ENCODE assay signal across 8 cellular contexts in genomic region chr9:72362680-72363139, GRCh38. TPM values are rescaled to one million over a fixed set of nuclear protein-coding genes. Genes with fewer than 3 reads are reported as not detected.
DNase-seq lines count a peak whose midpoint lies in the region; ATAC-seq, FAIRE-seq and TF ChIP-seq lines count a peak whose summit lies in the region.

No MANE protein-coding gene starts in this region.

- peak overlapping the region; percentile 98 for H3K27ac ChIP-seq in CD4-positive, CD25-positive, alpha-beta regulatory T cell (ENCODE audit: insufficient read depth, low read length, poor library complexity, severe bottlenecking)
- peak overlapping the region; percentile 99 for H3K27ac ChIP-seq in uterus

- peak; percentile 23 to 59 for TF ChIP-seq POLR2A in uterus (IDR thresholded peaks at IDR 0.05)

- H3K36me3 Mint-ChIP-seq in CD4-positive, CD25-positive, alpha-beta regulatory T cell: peaks cover 11% of the 10 kb centered on the region

- TF ChIP-seq CTCF in uterus (IDR thresholded peaks at IDR 0.05): no peak

- peaks cover 4% of the 10 kb centered on the region for H3K27me3 Mint-ChIP-seq in CD4-positive, CD25-positive, alpha-beta regulatory T cell

- intact Hi-C loops in left cardiac atrium (cut with DNase I): no loop called here
- intact Hi-C loops in posterior cingulate gyrus (cut with DNase I): loop anchor here (5.0 to 10.0 kb wide), 2 partner anchors 122 to 230 kb away; no protein-coding TSS in a partner anchor
- intact Hi-C loops in uterus (cut with DNase I; ENCODE audit: low total_unique reads): no loop called here

- peak; percentile 21 to 84 (median 30) for DNase-seq in CD4-positive, CD25-positive, alpha-beta regulatory T cell
- peak; percentile 14 for DNase-seq in GM19239 (ENCODE audit: insufficient read length, low spot score)
- DNase-seq in RPMI8226: peak; percentile 77
- peak in 54 of 56 donors; percentile 1 to 97 (median 72) for DNase-seq in amygdala (lab: John Stamatoyannopoulos, UW)
- DNase-seq in left cardiac atrium: peak; percentile 59
- DNase-seq in posterior cingulate gyrus: peak; percentile 75 to 97 (median 81)
- DNase-seq in uterus: peak; percentile 39 to 71

- H3K9me3 Mint-ChIP-seq in CD4-positive, CD25-positive, alpha-beta regulatory T cell: peaks cover 0 to 3% (median 0%) of the 10 kb centered on the region in 7 donors

- peak overlapping the region; percentile 89 to 97 (median 95) for H3K4me3 Mint-ChIP-seq in CD4-positive, CD25-positive, alpha-beta regulatory T cell

- ATAC-seq in CD4-positive, CD25-positive, alpha-beta regulatory T cell (ENCODE audit: low read depth in 2 of 2): peak; percentile 15 to 24
- ATAC-seq in HG03460 (IDR thresholded peaks at IDR 0.05; ENCODE audit: unreplicated experiment): peak; percentile 25
- ATAC-seq in left cardiac atrium: peak; percentile 7 to 18

- peak overlapping the region; percentile 60 to 88 (median 61) for H3K27ac Mint-ChIP-seq in CD4-positive, CD25-positive, alpha-beta regulatory T cell

- peak overlapping the region; percentile 93 for H3K4me3 ChIP-seq in CD4-positive, CD25-positive, alpha-beta regulatory T cell (ENCODE audit: low read depth, low read length)
- peak overlapping the region; percentile 47 to 73 for H3K4me3 ChIP-seq in uterus

- H3K9me3 ChIP-seq in CD4-positive, CD25-positive, alpha-beta regulatory T cell (ENCODE audit: control insufficient read depth in 2 of 2, low read length in 2 of 2): no peaks in the 10 kb centered on the region
- H3K9me3 ChIP-seq in uterus: no peaks in the 10 kb centered on the region

- H3K27me3 ChIP-seq in CD4-positive, CD25-positive, alpha-beta regulatory T cell (ENCODE audit: control insufficient read depth, insufficient read depth, low read length): no peaks in the 10 kb centered on the region
- H3K27me3 ChIP-seq in uterus: no peaks in the 10 kb centered on the region

- peaks cover 30% of the 10 kb centered on the region for H3K36me3 ChIP-seq in CD4-positive, CD25-positive, alpha-beta regulatory T cell (ENCODE audit: control insufficient read depth, insufficient read depth, low read length)
- no peaks in the 10 kb centered on the region for H3K36me3 ChIP-seq in uterus

- H3K4me1 ChIP-seq in CD4-positive, CD25-positive, alpha-beta regulatory T cell (ENCODE audit: control insufficient read depth, insufficient read depth, low read length, poor library complexity, severe bottlenecking): peaks cover 67% of the 10 kb centered on the region
- H3K4me1 ChIP-seq in uterus: peaks cover 7 to 16% of the 10 kb centered on the region in 2 donors

- peaks cover 26 to 70% (median 55%) of the 10 kb centered on the region in 4 donors for H3K4me1 Mint-ChIP-seq in CD4-positive, CD25-positive, alpha-beta regulatory T cell

- peak; percentile 96 for FAIRE-seq in GM19239 (lab: Jason Lieb, UNC)

RNA-seq across cellular contexts. Expression of gene ZFAND5, which starts 2.3 kb away (rescaled TPM):
- total RNA-seq in CD4-positive, CD25-positive, alpha-beta regulatory T cell: 291 TPM
- 10 to 100 TPM; 63.9 to 80.2 (median 67.8) TPM for polyA plus RNA-seq in CD4-positive, CD25-positive, alpha-beta regulatory T cell
- total RNA-seq in left cardiac atrium: 100 to 1,000 TPM; 151 to 176 TPM
- total RNA-seq in uterus: 100 to 1,000 TPM in 3 of 4 donors, 10 to 100 TPM in 1; 58.7 to 189 (median 160) TPM

Comparison
In these comparisons a context has a peak if more than half of its experiments do, and no peak if none do; other contexts are left out.
1. Peak in every context shown above with its lines: DNase-seq, ATAC-seq, H3K4me3 ChIP-seq and H3K27ac ChIP-seq.
2. DNase-seq: peak in every context shown above with its lines; median percentile 81 in posterior cingulate gyrus; 77 in RPMI8226; 72 in amygdala; 59 in left cardiac atrium; 55 in uterus; 30 in CD4-positive, CD25-positive, alpha-beta regulatory T cell; 14 in GM19239.